ENCODE assay signal across 16 cellular contexts in the genomic region with DNA sequence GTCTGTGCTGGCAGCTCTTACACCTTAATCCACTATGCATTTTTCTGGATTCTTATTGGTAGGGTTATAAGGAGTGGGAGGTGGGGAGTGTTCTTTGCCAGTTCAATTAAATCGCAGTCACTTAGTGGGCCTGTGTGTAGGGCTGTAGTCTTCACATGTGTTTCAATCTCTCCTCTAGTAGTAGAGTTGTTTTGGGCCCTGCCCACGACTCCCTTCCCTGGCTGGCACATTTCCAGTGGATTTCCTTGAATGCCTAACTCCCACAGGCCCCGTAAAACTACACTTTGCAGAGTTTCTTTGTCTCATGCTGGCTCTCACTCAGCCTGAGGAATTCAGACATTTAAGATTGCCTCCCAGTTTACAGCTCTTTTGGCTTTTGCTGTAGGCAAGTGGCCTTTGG.
A peak's percentile ranks its signal among the peaks of the same experiment; 100 is the strongest.
DNase-seq lines count a peak whose midpoint lies in the region; ATAC-seq, FAIRE-seq and TF ChIP-seq lines count a peak whose summit lies in the region.
"Had no signal": no experiment of that assay in that cellular context is flagged by ENCODE, and none has a peak within 500 bp of the region (broad histone marks: within the 10 kb centered on the region; RNA-seq: fewer than 3 reads in every experiment).

No MANE protein-coding gene starts in this region.

- TF ChIP-seq CTCF in ascending aorta (IDR thresholded peaks at IDR 0.05), result no peak

- H3K36me3 ChIP-seq in ascending aorta, result no peaks in the 10 kb centered on the region

- no peak overlapping the region for H3K27ac ChIP-seq in right cardiac atrium (ENCODE audit: low read length)
- H3K27ac ChIP-seq in ascending aorta, result peak overlapping the region; percentile 35 to 57
- H3K27ac ChIP-seq: KMS-11 had no signal

- intact Hi-C loops in right cardiac atrium (cut with DNase I), result no loop called here
- intact Hi-C loops in left ventricle myocardium superior (cut with micrococcal nuclease), result no loop called here
- intact Hi-C loops in ascending aorta (cut with DNase I), result no loop called here

- H3K27me3 ChIP-seq in right cardiac atrium (ENCODE audit: control insufficient read depth, insufficient read depth), result no peaks in the 10 kb centered on the region
- H3K27me3 ChIP-seq in ascending aorta, result no peaks in the 10 kb centered on the region

- H3K4me1 ChIP-seq in right cardiac atrium (ENCODE audit: control insufficient read depth, insufficient read depth, low read length) (no peaks in the 10 kb centered on the region), ascending aorta (peaks cover 0 to 4% of the 10 kb centered on the region in 2 donors)

- DNase-seq in right cardiac atrium, result peak in 2 of 3 donors; percentile 17 to 37
- no peak for DNase-seq in left ventricle myocardium superior
- DNase-seq in ascending aorta (ENCODE audit: low spot score in 2 of 2), result no peak
- DNase-seq in kidney glomerular epithelial cell (lab: John Stamatoyannopoulos, UW), result peak; percentile 38
- peak; percentile 34 for DNase-seq in urothelium cell line (ENCODE audit: low spot score)
- no peak for DNase-seq in SIG-M5 (lab: John Stamatoyannopoulos, UW)
- DNase-seq in RKO (ENCODE audit: low spot score), result no peak
- DNase-seq: activated CD4-positive, alpha-beta T cell treated with anti-CD3 and anti-CD28 coated beads, Interleukin-2, amount 50 U/mL, for 48 hours; activated gamma-delta T cell treated with Interleukin-2 at 50 U/mL for 16 hours; DMS 273 treated with DMSO at 0.1 percent for 48 hours; NCI-H1930; stimulated activated CD4-positive, alpha-beta T cell treated with anti-CD3 and anti-CD28 coated beads, Interleukin-15, amount 100 ng/mL, for 24 hours had no signal

- ATAC-seq in right cardiac atrium (peak in 1 of 2 donors; percentile 69), left ventricle myocardium superior (no peak), GM21619 (IDR thresholded peaks at IDR 0.05; ENCODE audit: unreplicated experiment) (no peak)

- H3K9me3 ChIP-seq in right cardiac atrium (ENCODE audit: control insufficient read depth, low read length), result no peaks in the 10 kb centered on the region
- H3K9me3 ChIP-seq in ascending aorta, result no peaks in the 10 kb centered on the region

- H3K4me3 ChIP-seq in right cardiac atrium (ENCODE audit: low read length), result no peak overlapping the region
- no peak overlapping the region for H3K4me3 ChIP-seq in ascending aorta

- 20% methylated on average over 3 of the region's 3 CpGs for WGBS in right cardiac atrium

- no peak for FAIRE-seq in urothelium cell line (lab: Jason Lieb, UNC)
- FAIRE-seq: GM12892, islet of Langerhans had no signal

Comparison
In these comparisons a context has a peak if more than half of its experiments do, and no peak if none do; other contexts are left out.
1. DNase-seq: peak in right cardiac atrium (2 of 3), kidney glomerular epithelial cell (single experiment) and urothelium cell line (single experiment); none in left ventricle myocardium superior (single experiment), ascending aorta (0 of 2), SIG-M5 (single experiment) and RKO (single experiment).